1 cellular context compared by ENCODE assay signal in the genomic region with DNA sequence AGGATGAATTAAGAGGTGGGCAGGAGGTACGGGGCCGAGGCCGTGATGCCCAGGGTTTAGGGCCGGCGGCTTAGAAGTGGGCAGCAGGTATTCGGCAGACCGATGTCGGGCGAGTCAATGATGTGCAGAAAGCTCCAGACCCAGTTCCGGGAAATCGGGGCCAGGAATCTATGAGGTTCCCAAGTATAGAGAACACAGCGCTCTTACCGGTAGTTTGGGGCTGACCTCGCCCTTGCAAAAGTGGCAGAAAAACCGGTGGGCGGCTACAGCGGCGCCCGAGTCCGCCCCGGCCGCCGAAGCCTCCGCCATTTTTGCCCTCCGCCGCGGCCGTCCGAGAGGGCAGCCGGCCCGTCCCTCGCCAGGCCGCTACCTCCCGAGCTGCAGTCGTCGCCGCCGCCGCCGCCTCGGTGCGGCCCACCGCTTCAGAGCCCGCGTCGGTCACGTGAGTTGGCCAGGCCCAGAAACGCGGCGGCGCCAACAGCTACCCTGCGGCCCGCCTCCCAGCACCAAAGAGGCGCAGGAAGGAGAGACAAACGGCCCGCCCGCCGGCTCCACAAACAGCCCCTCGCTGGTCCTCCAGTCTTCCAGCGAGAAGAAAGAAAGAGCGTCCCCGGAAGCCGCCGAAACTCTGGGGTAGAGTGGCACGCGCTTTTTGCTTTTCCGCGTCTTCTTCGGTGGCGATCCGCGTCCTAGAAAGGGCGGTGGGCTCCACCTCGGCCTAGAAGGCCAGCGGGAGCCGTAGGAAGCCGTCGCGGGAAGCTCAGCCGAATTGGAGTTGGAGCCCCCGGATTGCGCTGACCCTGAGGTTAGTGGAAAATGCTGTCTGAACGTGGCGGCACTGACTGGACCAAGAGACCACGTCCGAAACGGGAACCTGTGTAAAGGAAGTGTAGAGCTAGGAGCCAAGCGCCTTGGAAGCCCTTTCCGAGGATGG.
TF ChIP-seq lines count a peak whose summit lies in the region.

A gene with protein sequence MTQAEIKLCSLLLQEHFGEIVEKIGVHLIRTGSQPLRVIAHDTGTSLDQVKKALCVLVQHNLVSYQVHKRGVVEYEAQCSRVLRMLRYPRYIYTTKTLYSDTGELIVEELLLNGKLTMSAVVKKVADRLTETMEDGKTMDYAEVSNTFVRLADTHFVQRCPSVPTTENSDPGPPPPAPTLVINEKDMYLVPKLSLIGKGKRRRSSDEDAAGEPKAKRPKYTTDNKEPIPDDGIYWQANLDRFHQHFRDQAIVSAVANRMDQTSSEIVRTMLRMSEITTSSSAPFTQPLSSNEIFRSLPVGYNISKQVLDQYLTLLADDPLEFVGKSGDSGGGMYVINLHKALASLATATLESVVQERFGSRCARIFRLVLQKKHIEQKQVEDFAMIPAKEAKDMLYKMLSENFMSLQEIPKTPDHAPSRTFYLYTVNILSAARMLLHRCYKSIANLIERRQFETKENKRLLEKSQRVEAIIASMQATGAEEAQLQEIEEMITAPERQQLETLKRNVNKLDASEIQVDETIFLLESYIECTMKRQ (plus strand): TSS at position 636 of the 934 bp plus-strand sequence. CDS start 1,577 bp downstream, outside the sequence.
A gene (minus strand): TSS at position 531 of the 934 bp plus-strand sequence. CDS start 222 bp downstream, at position 309.

TF ChIP-seq in HCT116, 20 proteins besides CTCF, POLR2A, EP300 and RAD21 (continued from another document):
- TF ChIP-seq CBX3 (IDR thresholded peaks at IDR 0.05; ENCODE audit: low read depth) (no peak; the same call in none of the 2 replicates), JUND (IDR thresholded peaks at IDR 0.05) (peak; percentile 13; the same call in 1 of the 2 replicates), EZH2 (IDR thresholded peaks at IDR 0.05) (no peak), TCF7L2 (IDR thresholded peaks at IDR 0.05; ENCODE audit: borderline replicate concordance, extremely low read depth, insufficient read depth, insufficient read length) (peak; percentile 81), SP1 (IDR thresholded peaks at IDR 0.05; ENCODE audit: low read depth) (peak; percentile 37; the same call in 1 of the 2 replicates), ZNF274 (IDR thresholded peaks at IDR 0.05; ENCODE audit: low read depth, low read length) (no peak), CEBPB (IDR thresholded peaks at IDR 0.05; ENCODE audit: low read depth) (no peak), ELF1 (IDR thresholded peaks at IDR 0.05; ENCODE audit: borderline replicate concordance, low read depth) (peak; percentile 73), POLR2AphosphoS5 (IDR thresholded peaks at IDR 0.05; ENCODE audit: low read depth, low read length) (peak; percentile 82), YY1 (IDR thresholded peaks at IDR 0.05; ENCODE audit: extremely low read depth, insufficient replicate concordance, low read depth, low read length) (peak; percentile 5), EZH2phosphoT487 (IDR thresholded peaks at IDR 0.05; ENCODE audit: borderline replicate concordance) (no peak)
- TF ChIP-seq, protein P1, sequence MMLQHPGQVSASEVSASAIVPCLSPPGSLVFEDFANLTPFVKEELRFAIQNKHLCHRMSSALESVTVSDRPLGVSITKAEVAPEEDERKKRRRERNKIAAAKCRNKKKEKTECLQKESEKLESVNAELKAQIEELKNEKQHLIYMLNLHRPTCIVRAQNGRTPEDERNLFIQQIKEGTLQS (IDR thresholded peaks at IDR 0.05): no peak
- TF ChIP-seq, protein P2, sequence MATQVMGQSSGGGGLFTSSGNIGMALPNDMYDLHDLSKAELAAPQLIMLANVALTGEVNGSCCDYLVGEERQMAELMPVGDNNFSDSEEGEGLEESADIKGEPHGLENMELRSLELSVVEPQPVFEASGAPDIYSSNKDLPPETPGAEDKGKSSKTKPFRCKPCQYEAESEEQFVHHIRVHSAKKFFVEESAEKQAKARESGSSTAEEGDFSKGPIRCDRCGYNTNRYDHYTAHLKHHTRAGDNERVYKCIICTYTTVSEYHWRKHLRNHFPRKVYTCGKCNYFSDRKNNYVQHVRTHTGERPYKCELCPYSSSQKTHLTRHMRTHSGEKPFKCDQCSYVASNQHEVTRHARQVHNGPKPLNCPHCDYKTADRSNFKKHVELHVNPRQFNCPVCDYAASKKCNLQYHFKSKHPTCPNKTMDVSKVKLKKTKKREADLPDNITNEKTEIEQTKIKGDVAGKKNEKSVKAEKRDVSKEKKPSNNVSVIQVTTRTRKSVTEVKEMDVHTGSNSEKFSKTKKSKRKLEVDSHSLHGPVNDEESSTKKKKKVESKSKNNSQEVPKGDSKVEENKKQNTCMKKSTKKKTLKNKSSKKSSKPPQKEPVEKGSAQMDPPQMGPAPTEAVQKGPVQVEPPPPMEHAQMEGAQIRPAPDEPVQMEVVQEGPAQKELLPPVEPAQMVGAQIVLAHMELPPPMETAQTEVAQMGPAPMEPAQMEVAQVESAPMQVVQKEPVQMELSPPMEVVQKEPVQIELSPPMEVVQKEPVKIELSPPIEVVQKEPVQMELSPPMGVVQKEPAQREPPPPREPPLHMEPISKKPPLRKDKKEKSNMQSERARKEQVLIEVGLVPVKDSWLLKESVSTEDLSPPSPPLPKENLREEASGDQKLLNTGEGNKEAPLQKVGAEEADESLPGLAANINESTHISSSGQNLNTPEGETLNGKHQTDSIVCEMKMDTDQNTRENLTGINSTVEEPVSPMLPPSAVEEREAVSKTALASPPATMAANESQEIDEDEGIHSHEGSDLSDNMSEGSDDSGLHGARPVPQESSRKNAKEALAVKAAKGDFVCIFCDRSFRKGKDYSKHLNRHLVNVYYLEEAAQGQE (IDR thresholded peaks at IDR 0.05; ENCODE audit: low read depth): no peak
- TF ChIP-seq, protein P3, sequence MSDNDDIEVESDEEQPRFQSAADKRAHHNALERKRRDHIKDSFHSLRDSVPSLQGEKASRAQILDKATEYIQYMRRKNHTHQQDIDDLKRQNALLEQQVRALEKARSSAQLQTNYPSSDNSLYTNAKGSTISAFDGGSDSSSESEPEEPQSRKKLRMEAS (IDR thresholded peaks at IDR 0.05): peak; percentile 94
